Comparison of ENCODE assay signal across 8 cellular contexts in the genomic region with DNA sequence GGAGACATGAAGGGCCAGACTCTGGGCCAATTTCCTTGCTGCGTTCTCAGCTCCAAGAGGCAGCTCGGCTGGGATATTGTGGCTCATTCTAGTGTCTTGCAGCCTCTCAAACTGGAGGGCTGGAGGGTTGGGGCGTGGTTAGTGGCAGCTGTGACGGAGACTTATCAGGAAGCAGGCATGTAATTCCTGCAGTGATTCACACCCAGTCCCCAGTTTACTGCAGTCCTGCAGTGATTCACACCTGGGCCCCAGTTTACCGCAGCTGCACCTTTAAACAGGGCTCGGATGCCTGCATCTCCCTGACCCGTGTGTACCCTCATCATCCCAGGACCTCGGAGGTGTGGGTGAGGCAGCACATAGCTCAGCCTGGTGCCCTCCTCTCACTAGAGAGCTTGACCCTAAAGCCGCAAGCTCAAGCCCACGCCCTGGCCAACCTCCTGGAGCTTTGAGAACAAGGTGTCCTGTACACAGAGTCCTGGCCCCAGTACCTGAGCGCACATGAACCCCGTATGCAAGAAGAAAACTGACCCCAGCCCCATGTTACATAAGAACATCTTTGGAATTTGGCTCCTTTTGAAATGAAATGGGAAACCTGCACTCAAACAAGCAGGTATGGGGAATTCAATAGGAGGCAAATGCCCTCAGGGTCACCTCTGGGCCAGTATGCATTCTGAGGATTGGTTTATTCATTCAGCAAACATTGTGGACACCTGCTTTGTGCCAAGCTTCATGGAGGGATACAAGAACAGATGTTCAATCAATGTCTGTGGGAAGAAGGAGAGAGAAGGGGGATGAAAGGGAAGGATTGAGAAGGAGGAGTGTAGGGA. TPM values are rescaled to one million over a fixed set of nuclear protein-coding genes. Genes with fewer than 3 reads are reported as not detected.
A peak's percentile ranks its signal among the peaks of the same experiment; 100 is the strongest.
DNase-seq lines count a peak whose midpoint lies in the region; ATAC-seq lines count a peak whose summit lies in the region.

No MANE protein-coding gene starts in this region.

- H3K27me3 Mint-ChIP-seq in activated naive CD4-positive, alpha-beta T cell treated with anti-CD3 and anti-CD28 coated beads for 36 hours (ENCODE audit: low read depth), result no peaks in the 10 kb centered on the region

- no peak for ATAC-seq in HG02623 (IDR thresholded peaks at IDR 0.05; ENCODE audit: unreplicated experiment)

- intact Hi-C loops in activated naive CD4-positive, alpha-beta T cell treated with anti-CD3 and anti-CD28 coated beads for 36 hours (cut with micrococcal nuclease), result no loop called here

- no peak overlapping the region for H3K4me3 Mint-ChIP-seq in activated naive CD4-positive, alpha-beta T cell treated with anti-CD3 and anti-CD28 coated beads for 36 hours

- H3K36me3 Mint-ChIP-seq in activated naive CD4-positive, alpha-beta T cell treated with anti-CD3 and anti-CD28 coated beads for 36 hours (ENCODE audit: low read depth), result peaks cover 2% of the 10 kb centered on the region

- H3K27ac Mint-ChIP-seq in activated naive CD4-positive, alpha-beta T cell treated with anti-CD3 and anti-CD28 coated beads for 36 hours, result peak overlapping the region; percentile 66

- no peaks in the 10 kb centered on the region for H3K9me3 Mint-ChIP-seq in activated naive CD4-positive, alpha-beta T cell treated with anti-CD3 and anti-CD28 coated beads for 36 hours

- peak; percentile 45 for DNase-seq in activated naive CD4-positive, alpha-beta T cell treated with anti-CD3 and anti-CD28 coated beads for 36 hours
- DNase-seq in activated naive CD4-positive, alpha-beta T cell (lab: John Stamatoyannopoulos, UW), result no peak
- peak; percentile 70 for DNase-seq in activated CD4-positive, alpha-beta T cell treated with anti-CD3 and anti-CD28 coated beads for 48 hours
- DNase-seq in glomerular visceral epithelial cell (ENCODE audit: extremely low spot score) (peak; percentile 21), superior temporal gyrus (ENCODE audit: extremely low spot score) (peak; percentile 29), iPS-NIHi7 (ENCODE audit: extremely low spot score) (no peak), NCI-H1694 (lab: John Stamatoyannopoulos, UW) (no peak)

- CTCF ChIA-PET in activated naive CD4-positive, alpha-beta T cell treated with anti-CD3 and anti-CD28 coated beads for 36 hours (lab: Charles Lee), result interaction anchor here (1.0 to 1.4 kb wide), 2 partner anchors 22 to 24 kb away, joined by 3 read pairs; no protein-coding TSS in a partner anchor

- H3K4me1 Mint-ChIP-seq in activated naive CD4-positive, alpha-beta T cell treated with anti-CD3 and anti-CD28 coated beads for 36 hours (ENCODE audit: low read depth), result peaks cover 58% of the 10 kb centered on the region

RNA-seq across cellular contexts. Expression of a gene that starts 55.3 kb away (rescaled TPM):
- total RNA-seq in activated naive CD4-positive, alpha-beta T cell treated with anti-CD3 and anti-CD28 coated beads for 36 hours, result 10 to 100 TPM; 13.6 TPM

Comparison
In these comparisons a context has a peak if more than half of its experiments do, and no peak if none do; other contexts are left out.
1. DNase-seq: peak in activated naive CD4-positive, alpha-beta T cell treated with anti-CD3 and anti-CD28 coated beads for 36 hours (single experiment), activated CD4-positive, alpha-beta T cell treated with anti-CD3 and anti-CD28 coated beads for 48 hours (single experiment), glomerular visceral epithelial cell (single experiment) and superior temporal gyrus (single experiment); none in activated naive CD4-positive, alpha-beta T cell (0 of 4), iPS-NIHi7 (single experiment) and NCI-H1694 (single experiment).